In the genomic region with DNA sequence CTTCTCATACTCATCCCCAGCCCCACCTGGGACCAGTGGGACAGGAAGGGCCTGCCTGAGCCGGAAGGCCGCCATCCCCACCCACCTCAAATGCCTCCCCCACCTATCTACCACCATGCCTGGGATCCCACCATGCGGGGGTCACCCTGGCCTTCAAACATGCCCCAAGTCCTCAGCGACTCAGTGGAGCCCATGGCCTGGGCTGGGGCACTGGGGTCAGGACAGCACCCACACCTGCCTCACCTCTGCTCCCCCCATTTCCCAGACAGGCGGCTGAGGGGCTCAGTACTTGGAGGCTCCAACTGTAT, we compare ENCODE assay signal across 7 cellular contexts. TPM values are rescaled to one million over a fixed set of nuclear protein-coding genes. Genes with fewer than 3 reads are reported as not detected.
"Had no signal": no experiment of that assay in that cellular context is flagged by ENCODE, and none has a peak within 500 bp of the region (broad histone marks: within the 10 kb centered on the region; RNA-seq: fewer than 3 reads in every experiment).

No MANE protein-coding gene starts in this region.

- DNase-seq: GM23248, GOT3, HFFc6, IMR-90 had no signal

- H3K4me1 ChIP-seq: HAP-1 had no signal

- H3K27ac ChIP-seq: GM23248, HL-60 had no signal

- H3K4me3 ChIP-seq: GM23248, HAP-1, K562 had no signal

- H3K9ac ChIP-seq: GM23248 had no signal

- H3K4me3 Mint-ChIP-seq: HFFc6 had no signal

- H3K9me3 ChIP-seq: HAP-1 had no signal

- ATAC-seq: K562 had no signal

- H2AFZ ChIP-seq: GM23248 had no signal

- H3K27ac Mint-ChIP-seq: HFFc6 had no signal

- H3K36me3 ChIP-seq: HAP-1 had no signal

- H3K9me3 Mint-ChIP-seq: HFFc6 had no signal

RNA-seq across cellular contexts. Expression of a gene that starts 7.6 kb away (rescaled TPM):
- total RNA-seq: K562 had no signal
- polyA plus RNA-seq: K562 had no signal
